ENCODE assay signal across 1 cellular context in genomic region chrX:77447339-77448149, GRCh38.
A peak's percentile ranks its signal among the peaks of the same experiment; 100 is the strongest.
TF ChIP-seq lines count a peak whose summit lies in the region.

Gene FGF16, plus strand, starts transcription at chrX:77447389. Its CDS starts 286 bp downstream, at chrX:77447675.

TF ChIP-seq in WTC11, 78 proteins besides CTCF, POLR2A, EP300 and RAD21 (continued from another document):
- no peak for TF ChIP-seq AR (CRISPR knock-in tag; IDR thresholded peaks at IDR 0.05)
- no peak for TF ChIP-seq NFATC4 (CRISPR knock-in tag; IDR thresholded peaks at IDR 0.05)
- TF ChIP-seq MYBL2 (CRISPR knock-in tag; IDR thresholded peaks at IDR 0.05) = no peak
- 0 out of 2 replicates have a peak, but pooled peaks have one; percentile 16 for TF ChIP-seq SP1 (CRISPR knock-in tag; conservative IDR thresholded peaks at IDR 0.05)
- TF ChIP-seq MLX (CRISPR knock-in tag; IDR thresholded peaks at IDR 0.05) = no peak
- TF ChIP-seq ZNF317 (CRISPR knock-in tag; IDR thresholded peaks at IDR 0.05; ENCODE audit: borderline replicate concordance, low read depth) = no peak
- no peak for TF ChIP-seq RORB (CRISPR knock-in tag; IDR thresholded peaks at IDR 0.05)
- TF ChIP-seq TEAD4 (CRISPR knock-in tag; IDR thresholded peaks at IDR 0.05) = no peak
- no peak for TF ChIP-seq NR3C1 (CRISPR knock-in tag; conservative IDR thresholded peaks at IDR 0.05; ENCODE audit: low read depth)
